Comparison of ENCODE assay signal across 18 cellular contexts in the genomic region with DNA sequence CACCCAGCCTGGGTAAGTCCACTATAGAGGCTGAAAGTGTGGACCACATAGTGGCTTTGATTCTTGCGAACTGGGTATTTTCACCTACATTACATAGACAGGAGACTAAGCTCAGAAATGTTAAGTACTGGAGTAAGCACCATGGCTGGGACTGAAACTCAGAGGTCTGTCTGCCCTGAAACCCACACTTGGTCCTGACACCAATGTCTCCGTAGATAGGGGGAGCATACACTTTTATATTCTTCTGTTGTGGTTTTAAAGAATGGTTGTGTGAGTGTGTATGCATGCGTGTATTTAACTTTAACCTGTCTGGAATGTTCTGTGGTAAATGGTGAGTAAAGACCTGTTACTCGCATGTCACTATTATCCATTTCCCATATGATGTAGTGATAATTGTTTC. TPM values are rescaled to one million over a fixed set of nuclear protein-coding genes. Genes with fewer than 3 reads are reported as not detected.
DNase-seq lines count a peak whose midpoint lies in the region; ATAC-seq and TF ChIP-seq lines count a peak whose summit lies in the region.
"Had no signal": no experiment of that assay in that cellular context is flagged by ENCODE, and none has a peak within 500 bp of the region (broad histone marks: within the 10 kb centered on the region; RNA-seq: fewer than 3 reads in every experiment).

No MANE protein-coding gene starts in this region.

- H3K4me3 ChIP-seq in BLaER1 (no peak overlapping the region), PC-9 (no peak overlapping the region), smooth muscle cell (no peak overlapping the region)
- H3K4me3 ChIP-seq in Jurkat, Clone E6-1 (ENCODE audit: low read length), result no peak overlapping the region
- H3K4me3 ChIP-seq: Peyer's patch had no signal

- H3K4me1 ChIP-seq in BLaER1 (peaks cover 73% of the 10 kb centered on the region), PC-9 (replicated peaks; ENCODE audit: insufficient read depth) (no peaks in the 10 kb centered on the region), smooth muscle cell (ENCODE audit: low read depth) (no peaks in the 10 kb centered on the region)
- H3K4me1 ChIP-seq: Peyer's patch had no signal

- no peak overlapping the region for H3K4me3 Mint-ChIP-seq in activated naive CD8-positive, alpha-beta T cell treated with anti-CD3 and anti-CD28 coated beads, Interleukin-2, amount 50 U/mL, for 24 hours

- peak; percentile 52 for DNase-seq in Jurkat, Clone E6-1 (ENCODE audit: low read depth, low spot score)
- DNase-seq in activated naive CD8-positive, alpha-beta T cell treated with anti-CD3 and anti-CD28 coated beads, Interleukin-2, amount 50 U/mL, for 24 hours, result no peak
- DNase-seq in left lobe of liver (ENCODE audit: low spot score) (peak; percentile 1), PC-9 (no peak), smooth muscle cell (lab: John Stamatoyannopoulos, UW; ENCODE audit: unreplicated experiment) (no peak)
- DNase-seq: KBM-7, NCI-H1092 treated with DMSO at 0.1 percent for 48 hours, NCI-H1694, NCI-H446 treated with DMSO at 0.1 percent for 48 hours, NCI-H774, SHP77 treated with DMSO at 0.1 percent for 48 hours had no signal

- H3K9ac ChIP-seq in BLaER1 (no peak overlapping the region), smooth muscle cell (ENCODE audit: low read depth) (no peak overlapping the region)

- H2AFZ ChIP-seq in PC-9 (no peak overlapping the region), smooth muscle cell (ENCODE audit: low read depth) (no peak overlapping the region)

- no peaks in the 10 kb centered on the region for H3K9me3 Mint-ChIP-seq in activated naive CD8-positive, alpha-beta T cell treated with anti-CD3 and anti-CD28 coated beads, Interleukin-2, amount 50 U/mL, for 24 hours

- ATAC-seq in activated naive CD8-positive, alpha-beta T cell treated with anti-CD3 and anti-CD28 coated beads, Interleukin-2, amount 50 U/mL, for 24 hours, result peak; percentile 68
- ATAC-seq in left lobe of liver, result no peak
- no peak for ATAC-seq in HG03565 (IDR thresholded peaks at IDR 0.05; ENCODE audit: unreplicated experiment)

- H3K9me2 ChIP-seq in PC-9 (ENCODE audit: insufficient read depth), result no peaks in the 10 kb centered on the region

- CTCF ChIA-PET in PC-9 (lab: Charles Lee), result no interaction called here

- H3K27me3 ChIP-seq in BLaER1 (no peaks in the 10 kb centered on the region), PC-9 (ENCODE audit: insufficient read depth, low read depth) (peaks cover 6% of the 10 kb centered on the region; the same call in 1 of the 2 replicates), smooth muscle cell (ENCODE audit: low read depth) (no peaks in the 10 kb centered on the region)
- H3K27me3 ChIP-seq: Peyer's patch had no signal

- H3K27me3 Mint-ChIP-seq in activated naive CD8-positive, alpha-beta T cell treated with anti-CD3 and anti-CD28 coated beads, Interleukin-2, amount 50 U/mL, for 24 hours, result no peaks in the 10 kb centered on the region

- H3K27ac ChIP-seq in BLaER1 (no peak overlapping the region), PC-9 (no peak overlapping the region), smooth muscle cell (ENCODE audit: low read depth) (no peak overlapping the region)
- H3K27ac ChIP-seq: Peyer's patch had no signal

- intact Hi-C loops in PC-9 (cut with micrococcal nuclease; ENCODE audit: unreplicated experiment), result no loop called here

- H3K27ac Mint-ChIP-seq in activated naive CD8-positive, alpha-beta T cell treated with anti-CD3 and anti-CD28 coated beads, Interleukin-2, amount 50 U/mL, for 24 hours, result no peak overlapping the region

- 64% methylated on average over 4 of the region's 4 CpGs for WGBS in smooth muscle cell (ENCODE audit: low lambda C conversion rate)

- H3K9me3 ChIP-seq in BLaER1 (no peaks in the 10 kb centered on the region), PC-9 (ENCODE audit: insufficient read depth, low read depth) (no peaks in the 10 kb centered on the region), smooth muscle cell (replicated peaks; ENCODE audit: low read depth) (no peaks in the 10 kb centered on the region)
- H3K9me3 ChIP-seq: Peyer's patch had no signal

- BruUV-seq in PC-9 (replicated peaks; lab: Mats Ljungman, UMichigan), result no TSS peak

- POLR2A ChIA-PET in PC-9 (lab: Charles Lee; ENCODE audit: unreplicated experiment), result no interaction called here

- no peak for TF ChIP-seq CTCF in PC-9 (conservative IDR thresholded peaks at IDR 0.05)
- no peak for TF ChIP-seq CTCF in smooth muscle cell (IDR thresholded peaks at IDR 0.05; ENCODE audit: borderline replicate concordance, insufficient read depth, poor library complexity, severe bottlenecking)

- H3K36me3 Mint-ChIP-seq in activated naive CD8-positive, alpha-beta T cell treated with anti-CD3 and anti-CD28 coated beads, Interleukin-2, amount 50 U/mL, for 24 hours (ENCODE audit: low read depth), result no peaks in the 10 kb centered on the region

- peaks cover 6% of the 10 kb centered on the region for H3K4me1 Mint-ChIP-seq in activated naive CD8-positive, alpha-beta T cell treated with anti-CD3 and anti-CD28 coated beads, Interleukin-2, amount 50 U/mL, for 24 hours

- H3K36me3 ChIP-seq in BLaER1, result no peaks in the 10 kb centered on the region
- no peaks in the 10 kb centered on the region for H3K36me3 ChIP-seq in PC-9 (ENCODE audit: low read depth)
- no peaks in the 10 kb centered on the region for H3K36me3 ChIP-seq in smooth muscle cell (ENCODE audit: low read depth)
- H3K36me3 ChIP-seq: Peyer's patch had no signal

- H4K20me1 ChIP-seq in BLaER1 (no peaks in the 10 kb centered on the region), PC-9 (ENCODE audit: insufficient read depth) (no peaks in the 10 kb centered on the region), smooth muscle cell (ENCODE audit: low read depth) (no peaks in the 10 kb centered on the region)

- H3F3A ChIP-seq in PC-9 (ENCODE audit: insufficient read depth, low read depth), result no peaks in the 10 kb centered on the region
- no peaks in the 10 kb centered on the region for H3F3A ChIP-seq in smooth muscle cell (ENCODE audit: low read depth)

- H3K79me2 ChIP-seq in PC-9 (ENCODE audit: low read depth), result no peaks in the 10 kb centered on the region
- H3K79me2 ChIP-seq in smooth muscle cell (ENCODE audit: low read depth), result no peaks in the 10 kb centered on the region

- H3K4me2 ChIP-seq in BLaER1 (peak overlapping the region; percentile 64), PC-9 (no peak overlapping the region), smooth muscle cell (no peak overlapping the region)

RNA-seq across cellular contexts. Expression of gene NPPC, which starts 10.3 kb away (rescaled TPM):
- not detected for polyA plus RNA-seq in Jurkat, Clone E6-1 (2012; ENCODE audit: insufficient read depth, insufficient read length)
- total RNA-seq in left lobe of liver, result not detected
- total RNA-seq in PC-9 (2021), result not detected in 2 replicates
- not detected in 2 replicates for total RNA-seq in smooth muscle cell
- polyA plus RNA-seq in smooth muscle cell, result 0.21 and 0.22 TPM in 2 replicates
- total RNA-seq: H4, M059J, Peyer's patch had no signal
- polyA plus RNA-seq: AG04450, BJ had no signal

RNA-seq across cellular contexts. Expression of gene DIS3L2, which starts 25.0 kb away (rescaled TPM):
- polyA plus RNA-seq in Jurkat, Clone E6-1 (2012; ENCODE audit: insufficient read depth, insufficient read length), result 14.4 TPM
- total RNA-seq in left lobe of liver (14.1 TPM), PC-9 (2021) (30.4 and 39.1 TPM in 2 replicates), smooth muscle cell (9.8 and 25.2 TPM in 2 replicates)
- 10.7 and 11.4 TPM in 2 replicates for polyA plus RNA-seq in smooth muscle cell

Comparison
In these comparisons a context has a peak if more than half of its experiments do, and no peak if none do; other contexts are left out.
1. DNase-seq: peak in Jurkat, Clone E6-1 (single experiment) and left lobe of liver (single experiment); none in activated naive CD8-positive, alpha-beta T cell treated with anti-CD3 and anti-CD28 coated beads, Interleukin-2, amount 50 U/mL, for 24 hours (single experiment), PC-9 (0 of 2) and smooth muscle cell (single experiment).